24 cellular contexts compared by ENCODE assay signal in genomic region chr13:29782798-29783197, GRCh38.
DNase-seq lines count a peak whose midpoint lies in the region; ATAC-seq, FAIRE-seq and TF ChIP-seq lines count a peak whose summit lies in the region.
"Had no signal": no experiment of that assay in that cellular context is flagged by ENCODE, and none has a peak within 500 bp of the region (broad histone marks: within the 10 kb centered on the region; RNA-seq: fewer than 3 reads in every experiment).

No MANE protein-coding gene starts in this region.

- no peak for TF ChIP-seq POLR2A in GM12891 (IDR thresholded peaks at IDR 0.05; ENCODE audit: low read depth, low read length)

- no peaks in the 10 kb centered on the region for H3K36me3 ChIP-seq in psoas muscle (ENCODE audit: insufficient read depth in 1 of 2, low read depth in 1 of 2)
- H3K36me3 ChIP-seq: cardiac muscle cell, colonic mucosa, sigmoid colon had no signal

- no peaks in the 10 kb centered on the region for H3K9me3 Mint-ChIP-seq in activated CD8-positive, alpha-beta T cell treated with anti-CD3 and anti-CD28 coated beads for 36 hours
- no peaks in the 10 kb centered on the region for H3K9me3 Mint-ChIP-seq in activated CD8-positive, alpha-beta T cell treated with anti-CD3 and anti-CD28 coated beads, Interleukin-2, amount 10 ng/mL, durations not matched to agents 7 days and 5 days (ENCODE audit: insufficient read depth)
- H3K9me3 Mint-ChIP-seq: activated naive CD4-positive, alpha-beta T cell treated with anti-CD3 and anti-CD28 coated beads, Interleukin-2, amount 10 ng/mL, durations not matched to agents 7 days and 5 days; CD8-positive, alpha-beta T cell; stimulated activated naive CD8-positive, alpha-beta T cell treated with anti-CD3 and anti-CD28 coated beads, Interleukin-15, Interleukin-2, amounts not matched to agents 100 ng/mL and 50 ng/mL, for 24 hours; T-helper 2 cell treated with Interferon-gamma antibody and Interleukin-4, amounts not matched to agents 5 μg/mL and 100 μg/mL, for 36 hours had no signal

- POLR2A ChIA-PET in activated CD8-positive, alpha-beta T cell treated with anti-CD3 and anti-CD28 coated beads for 36 hours (lab: Charles Lee): no interaction called here
- POLR2A ChIA-PET in activated CD8-positive, alpha-beta T cell treated with anti-CD3 and anti-CD28 coated beads, Interleukin-2, amount 10 ng/mL, durations not matched to agents 7 days and 5 days (lab: Charles Lee): no interaction called here

- H3K36me3 Mint-ChIP-seq in activated CD8-positive, alpha-beta T cell treated with anti-CD3 and anti-CD28 coated beads for 36 hours (ENCODE audit: low read depth): no peaks in the 10 kb centered on the region
- no peaks in the 10 kb centered on the region for H3K36me3 Mint-ChIP-seq in activated CD8-positive, alpha-beta T cell treated with anti-CD3 and anti-CD28 coated beads, Interleukin-2, amount 10 ng/mL, durations not matched to agents 7 days and 5 days (ENCODE audit: low read depth)
- H3K36me3 Mint-ChIP-seq: activated naive CD4-positive, alpha-beta T cell treated with anti-CD3 and anti-CD28 coated beads, Interleukin-2, amount 10 ng/mL, durations not matched to agents 7 days and 5 days; CD8-positive, alpha-beta T cell had no signal

- no peak overlapping the region for H3K27ac ChIP-seq in psoas muscle
- H3K27ac ChIP-seq: cardiac muscle cell, colonic mucosa, epithelial cell of prostate, sigmoid colon had no signal

- FAIRE-seq in GM12891 (lab: Jason Lieb, UNC): peak; percentile 50

- H3K27me3 ChIP-seq in psoas muscle (ENCODE audit: insufficient read depth in 3 of 3, low read length in 2 of 3): no peaks in the 10 kb centered on the region
- H3K27me3 ChIP-seq: cardiac muscle cell, colonic mucosa, sigmoid colon had no signal

- H3K4me3 Mint-ChIP-seq in activated CD8-positive, alpha-beta T cell treated with anti-CD3 and anti-CD28 coated beads for 36 hours: no peak overlapping the region
- no peak overlapping the region for H3K4me3 Mint-ChIP-seq in activated CD8-positive, alpha-beta T cell treated with anti-CD3 and anti-CD28 coated beads, Interleukin-2, amount 10 ng/mL, durations not matched to agents 7 days and 5 days
- H3K4me3 Mint-ChIP-seq: activated naive CD4-positive, alpha-beta T cell treated with anti-CD3 and anti-CD28 coated beads, Interleukin-2, amount 10 ng/mL, durations not matched to agents 7 days and 5 days; CD8-positive, alpha-beta T cell; stimulated activated naive CD8-positive, alpha-beta T cell treated with anti-CD3 and anti-CD28 coated beads, Interleukin-15, Interleukin-2, amounts not matched to agents 100 ng/mL and 50 ng/mL, for 24 hours; T-helper 2 cell treated with Interferon-gamma antibody and Interleukin-4, amounts not matched to agents 5 μg/mL and 100 μg/mL, for 36 hours had no signal

- no peaks in the 10 kb centered on the region for H3K27me3 Mint-ChIP-seq in activated CD8-positive, alpha-beta T cell treated with anti-CD3 and anti-CD28 coated beads for 36 hours
- no peaks in the 10 kb centered on the region for H3K27me3 Mint-ChIP-seq in activated CD8-positive, alpha-beta T cell treated with anti-CD3 and anti-CD28 coated beads, Interleukin-2, amount 10 ng/mL, durations not matched to agents 7 days and 5 days (ENCODE audit: low read depth)
- H3K27me3 Mint-ChIP-seq: activated naive CD4-positive, alpha-beta T cell treated with anti-CD3 and anti-CD28 coated beads, Interleukin-2, amount 10 ng/mL, durations not matched to agents 7 days and 5 days; stimulated activated naive CD8-positive, alpha-beta T cell treated with anti-CD3 and anti-CD28 coated beads, Interleukin-15, Interleukin-2, amounts not matched to agents 100 ng/mL and 50 ng/mL, for 24 hours had no signal

- CTCF ChIA-PET in activated CD8-positive, alpha-beta T cell treated with anti-CD3 and anti-CD28 coated beads for 36 hours (lab: Charles Lee): interaction anchor here (1.0 to 2.9 kb wide), 3 partner anchors 12 to 331 kb away, joined by 3 to 22 read pairs (median 9); no protein-coding TSS in a partner anchor
- CTCF ChIA-PET in activated CD8-positive, alpha-beta T cell treated with anti-CD3 and anti-CD28 coated beads, Interleukin-2, amount 10 ng/mL, durations not matched to agents 7 days and 5 days (lab: Charles Lee): interaction anchor here (1.5 to 2.6 kb wide), 3 partner anchors 12 to 350 kb away, joined by 3 to 11 read pairs (median 11); no protein-coding TSS in a partner anchor

- no peaks in the 10 kb centered on the region for H3K9me3 ChIP-seq in psoas muscle
- H3K9me3 ChIP-seq: colonic mucosa, sigmoid colon had no signal

- H3K4me1 ChIP-seq in psoas muscle: no peaks in the 10 kb centered on the region

- ATAC-seq in activated CD8-positive, alpha-beta T cell treated with anti-CD3 and anti-CD28 coated beads for 36 hours: peak; percentile 98
- no peak for ATAC-seq in activated CD8-positive, alpha-beta T cell treated with anti-CD3 and anti-CD28 coated beads, Interleukin-2, amount 10 ng/mL, durations not matched to agents 7 days and 5 days
- ATAC-seq in HG02588 (IDR thresholded peaks at IDR 0.05; ENCODE audit: unreplicated experiment): peak; percentile 55
- peak; percentile 86 for ATAC-seq in left lobe of liver
- no peak for ATAC-seq in HG03196 (IDR thresholded peaks at IDR 0.05; ENCODE audit: unreplicated experiment)
- ATAC-seq in psoas muscle: no peak
- ATAC-seq: CD8-positive, alpha-beta T cell; HCT116; Right ventricle myocardium inferior had no signal

- peak overlapping the region; percentile 48 for H3K27ac Mint-ChIP-seq in activated CD8-positive, alpha-beta T cell treated with anti-CD3 and anti-CD28 coated beads for 36 hours
- H3K27ac Mint-ChIP-seq in activated CD8-positive, alpha-beta T cell treated with anti-CD3 and anti-CD28 coated beads, Interleukin-2, amount 10 ng/mL, durations not matched to agents 7 days and 5 days: no peak overlapping the region
- H3K27ac Mint-ChIP-seq: activated naive CD4-positive, alpha-beta T cell treated with anti-CD3 and anti-CD28 coated beads, Interleukin-2, amount 10 ng/mL, durations not matched to agents 7 days and 5 days; CD8-positive, alpha-beta T cell; stimulated activated naive CD8-positive, alpha-beta T cell treated with anti-CD3 and anti-CD28 coated beads, Interleukin-15, Interleukin-2, amounts not matched to agents 100 ng/mL and 50 ng/mL, for 24 hours; T-helper 2 cell treated with Interferon-gamma antibody and Interleukin-4, amounts not matched to agents 5 μg/mL and 100 μg/mL, for 36 hours had no signal

- no peak for TF ChIP-seq CTCF in activated CD8-positive, alpha-beta T cell treated with anti-CD3 and anti-CD28 coated beads for 36 hours (IDR thresholded peaks at IDR 0.05)
- no peak for TF ChIP-seq CTCF in GM20000 (IDR thresholded peaks at IDR 0.05; ENCODE audit: extremely low read depth, missing control alignments)
- TF ChIP-seq CTCF in psoas muscle (IDR thresholded peaks at IDR 0.05): no peak

- intact Hi-C loops in activated CD8-positive, alpha-beta T cell treated with anti-CD3 and anti-CD28 coated beads for 36 hours (cut with micrococcal nuclease): no loop called here
- intact Hi-C loops in psoas muscle (cut with DNase I): no loop called here

- DNase-seq in activated CD8-positive, alpha-beta T cell treated with anti-CD3 and anti-CD28 coated beads for 36 hours: peak; percentile 17
- no peak for DNase-seq in activated CD8-positive, alpha-beta T cell treated with anti-CD3 and anti-CD28 coated beads, Interleukin-2, amount 10 ng/mL, durations not matched to agents 7 days and 5 days
- DNase-seq in GM12891 (ENCODE audit: insufficient read length, low spot score) (no peak), left lobe of liver (ENCODE audit: low spot score) (no peak), GM20000 (ENCODE audit: low spot score) (no peak), psoas muscle (no peak)
- DNase-seq: activated naive CD4-positive, alpha-beta T cell treated with anti-CD3 and anti-CD28 coated beads, Interleukin-2, amount 10 ng/mL, durations not matched to agents 7 days and 5 days; aorta; CD8-positive, alpha-beta T cell; colonic mucosa; effector CD8-positive, alpha-beta T cell; EL; islet precursor cell; Karpas-422; NCI-H1694; sigmoid colon had no signal

- WGBS in psoas muscle, 3 donors: 99 to 100% (median 100%) methylated on average over 1 of the region's 1 CpG

- H3K4me3 ChIP-seq in psoas muscle: no peak overlapping the region
- H3K4me3 ChIP-seq: cardiac muscle cell, colonic mucosa, sigmoid colon had no signal

- H3K4me1 Mint-ChIP-seq in activated CD8-positive, alpha-beta T cell treated with anti-CD3 and anti-CD28 coated beads for 36 hours (ENCODE audit: low read depth): peaks cover 22% of the 10 kb centered on the region
- no peaks in the 10 kb centered on the region for H3K4me1 Mint-ChIP-seq in activated CD8-positive, alpha-beta T cell treated with anti-CD3 and anti-CD28 coated beads, Interleukin-2, amount 10 ng/mL, durations not matched to agents 7 days and 5 days (ENCODE audit: low read depth)
- H3K4me1 Mint-ChIP-seq: activated naive CD4-positive, alpha-beta T cell treated with anti-CD3 and anti-CD28 coated beads, Interleukin-2, amount 10 ng/mL, durations not matched to agents 7 days and 5 days had no signal

TF ChIP-seq in GM12891, 5 proteins besides CTCF, POLR2A, EP300 and RAD21:
- TF ChIP-seq POLR2AphosphoS5 (IDR thresholded peaks at IDR 0.05; ENCODE audit: low read depth, low read length) (no peak), SPI1 (IDR thresholded peaks at IDR 0.05; ENCODE audit: low read depth, low read length) (no peak), PAX5 (IDR thresholded peaks at IDR 0.05; ENCODE audit: insufficient read depth, low read length, severe bottlenecking) (no peak), POU2F2 (IDR thresholded peaks at IDR 0.05; ENCODE audit: low read depth, low read length) (no peak), TAF1 (IDR thresholded peaks at IDR 0.05; ENCODE audit: low read depth, low read length) (no peak)

Comparison
In these comparisons a context has a peak if more than half of its experiments do, and no peak if none do; other contexts are left out.
1. ATAC-seq: peak in activated CD8-positive, alpha-beta T cell treated with anti-CD3 and anti-CD28 coated beads for 36 hours (single experiment), HG02588 (single experiment) and left lobe of liver (single experiment); none in activated CD8-positive, alpha-beta T cell treated with anti-CD3 and anti-CD28 coated beads, Interleukin-2, amount 10 ng/mL, durations not matched to agents 7 days and 5 days (single experiment), HG03196 (single experiment) and psoas muscle (0 of 4).